ENCODE assay signal across 20 cellular contexts in the genomic region with DNA sequence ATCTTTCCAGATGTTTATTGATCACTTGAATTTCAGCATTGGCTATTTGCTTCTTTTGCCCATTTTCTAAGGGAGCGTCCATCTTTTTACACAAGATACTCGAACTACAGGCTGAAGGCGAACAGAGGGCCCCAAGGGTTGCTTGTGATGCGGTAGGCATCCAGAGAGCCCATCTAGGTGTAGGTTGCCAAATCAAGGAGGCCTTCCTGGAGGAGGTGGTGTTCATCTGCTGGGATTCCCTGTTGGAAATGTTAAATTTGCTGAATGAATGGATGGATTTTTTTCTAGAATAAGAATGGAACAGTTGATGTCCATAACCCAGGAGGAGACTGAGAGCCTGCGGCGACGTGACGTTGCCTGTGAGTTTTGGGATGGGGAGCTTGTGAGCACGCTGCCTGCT. TPM values are rescaled to one million over a fixed set of nuclear protein-coding genes. Genes with fewer than 3 reads are reported as not detected.
DNase-seq lines count a peak whose midpoint lies in the region; ATAC-seq, FAIRE-seq and TF ChIP-seq lines count a peak whose summit lies in the region.
"Had no signal": no experiment of that assay in that cellular context is flagged by ENCODE, and none has a peak within 500 bp of the region (broad histone marks: within the 10 kb centered on the region; RNA-seq: fewer than 3 reads in every experiment).

No MANE protein-coding gene starts in this region.

- TF ChIP-seq POLR2A in A549 (IDR thresholded peaks at IDR 0.05; ENCODE audit: low read length) (no peak), sigmoid colon (IDR thresholded peaks at IDR 0.05) (no peak)

- H3K4me3 ChIP-seq in A549 (no peak overlapping the region), sigmoid colon (no peak overlapping the region), tibial artery (no peak overlapping the region)
- H3K4me3 ChIP-seq: BLaER1 treated with 17β-estradiol and CSF1 and Interleukin-3, amounts not matched to agents 10 nM and 100 nM had no signal

- H3K27me3 ChIP-seq in sigmoid colon (no peaks in the 10 kb centered on the region), tibial artery (no peaks in the 10 kb centered on the region)
- H3K27me3 ChIP-seq: BLaER1 treated with 17β-estradiol and CSF1 and Interleukin-3, amounts not matched to agents 10 nM and 100 nM had no signal

- no peak overlapping the region for H3K27ac ChIP-seq in A549
- 0 out of 2 replicates have a peak overlapping the region, but pooled peaks have one; percentile 2 for H3K27ac ChIP-seq in RWPE1
- H3K27ac ChIP-seq in sigmoid colon: no peak overlapping the region
- no peak overlapping the region for H3K27ac ChIP-seq in tibial artery
- H3K27ac ChIP-seq: BLaER1 treated with 17β-estradiol and CSF1 and Interleukin-3, amounts not matched to agents 10 nM and 100 nM; C4-2B had no signal

- no peak for TF ChIP-seq CTCF in A549 (IDR thresholded peaks at IDR 0.05)
- no peak for TF ChIP-seq CTCF in RWPE1 (conservative IDR thresholded peaks at IDR 0.05; ENCODE audit: low read depth)
- TF ChIP-seq CTCF in sigmoid colon (IDR thresholded peaks at IDR 0.05): no peak
- TF ChIP-seq CTCF in tibial artery (IDR thresholded peaks at IDR 0.05): no peak

- H3K4me1 ChIP-seq in A549: no peaks in the 10 kb centered on the region
- H3K4me1 ChIP-seq in sigmoid colon: no peaks in the 10 kb centered on the region
- no peaks in the 10 kb centered on the region for H3K4me1 ChIP-seq in tibial artery
- H3K4me1 ChIP-seq: BLaER1 treated with 17β-estradiol and CSF1 and Interleukin-3, amounts not matched to agents 10 nM and 100 nM; Caco-2 had no signal

- no peak for FAIRE-seq in A549 (lab: Jason Lieb, UNC)
- FAIRE-seq: A204.1, D721Med, G401.6, GM12891, GM19239 had no signal

- POLR2A ChIA-PET in A549 (lab: Yijun Ruan, JAX): no interaction called here
- POLR2A ChIA-PET in RWPE1 (lab: Yijun Ruan, JAX; ENCODE audit: low non-redundant PET): no interaction called here

- H3K36me3 ChIP-seq in sigmoid colon (peaks cover 41 to 99% (median 56%) of the 10 kb centered on the region in 4 donors), tibial artery (peaks cover 69 to 92% (median 90%) of the 10 kb centered on the region in 3 donors)

- DNase-seq in A549 (ENCODE audit: low read depth in 1 of 2, low spot score in 1 of 2): no peak
- no peak for DNase-seq in RWPE1 (ENCODE audit: low spot score)
- DNase-seq in islet precursor cell: peak; percentile 27
- no peak for DNase-seq in sigmoid colon
- DNase-seq in tibial artery: no peak
- DNase-seq: 8988T; AML-193; Caco-2; Calu3; CD4-positive, alpha-beta T cell; CD8-positive, alpha-beta T cell; DMS79 treated with DMSO at 0.1 percent for 48 hours; GF-D8 had no signal

- H3K4me2 ChIP-seq in A549: no peak overlapping the region
- H3K4me2 ChIP-seq: BLaER1 treated with 17β-estradiol and CSF1 and Interleukin-3, amounts not matched to agents 10 nM and 100 nM had no signal

- intact Hi-C loops in sigmoid colon (cut with DNase I): no loop called here
- intact Hi-C loops in tibial artery (cut with DNase I; ENCODE audit: low total_unique reads): no loop called here

- ATAC-seq in A549: no peak
- ATAC-seq: CD8-positive, alpha-beta T cell had no signal

- 96% methylated on average over 9 of the region's 9 CpGs for WGBS in A549 (ENCODE audit: missing lambda C conversion rate)
- WGBS in sigmoid colon, 2 donors: 97 to 98% methylated on average over 9 of the region's 9 CpGs

- TF ChIP-seq EP300 in A549 (IDR thresholded peaks at IDR 0.05): no peak
- no peak for TF ChIP-seq EP300 in sigmoid colon (IDR thresholded peaks at IDR 0.05)

- CTCF ChIA-PET in A549 (lab: Yijun Ruan, JAX): interaction anchor here (2.2 kb wide), 1 partner anchor 10 kb away, joined by 7 read pairs; no protein-coding TSS in a partner anchor
- CTCF ChIA-PET in RWPE1 (lab: Yijun Ruan, JAX): interaction anchor here (0.6 to 1.0 kb wide), 2 partner anchors 10 to 94 kb away, joined by 5 to 7 read pairs; no protein-coding TSS in a partner anchor

- H3K9me3 ChIP-seq in A549: no peaks in the 10 kb centered on the region
- H3K9me3 ChIP-seq in sigmoid colon: no peaks in the 10 kb centered on the region
- H3K9me3 ChIP-seq in tibial artery: no peaks in the 10 kb centered on the region
- H3K9me3 ChIP-seq: BLaER1 treated with 17β-estradiol and CSF1 and Interleukin-3, amounts not matched to agents 10 nM and 100 nM; Caco-2 had no signal

- no peak for TF ChIP-seq RAD21 in A549 (conservative IDR thresholded peaks at IDR 0.05 in 1 of 2, IDR thresholded peaks at IDR 0.05 in 1 of 2)

TF ChIP-seq in A549, 52 proteins besides CTCF, POLR2A, EP300 and RAD21:
- TF ChIP-seq ZFP36 (IDR thresholded peaks at IDR 0.05; ENCODE audit: borderline replicate concordance, partially characterized antibody) (peak; percentile 87), FOSL2 (IDR thresholded peaks at IDR 0.05) (no peak), FOSL2 (CRISPR knock-in tag; IDR thresholded peaks at IDR 0.05) (no peak)

RNA-seq across cellular contexts. Expression of a gene that starts 31.4 kb away (rescaled TPM):
- polyA plus RNA-seq in A549 (2011; rRNA removed) (5.1 and 6.4 TPM in 2 replicates), A549 (2017; fragmentation: RNase III; extraction: RNeasy Plus Mini Kit Qiagen cat#74134 plus additional on column Dnase treatment) (9.2 to 10.5 TPM (median 10.0 TPM) in 3 replicates), sigmoid colon (10 to 100 TPM in 1 of 3 donors, 1 to 10 TPM in 2; 6.9 to 17.4 (median 7.2) TPM)
- polyA plus RNA-seq in A549 (2012; cell fraction: cytosol; rRNA removed): 7.6 and 9.1 TPM in 2 replicates
- polyA plus RNA-seq in A549 (2012; cell fraction: nucleus; rRNA removed): 31.8 and 46.4 TPM in 2 replicates
- polyA minus RNA-seq in A549 (2011; rRNA and poly(A)+ RNA removed): 5.7 and 8.9 TPM in 2 replicates
- 10 to 100 TPM; 17.9 to 54.0 (median 30.2) TPM for total RNA-seq in sigmoid colon

RNA-seq across cellular contexts. Expression of a gene that starts 31.5 kb away (rescaled TPM):
- polyA plus RNA-seq in A549 (2011; rRNA removed) (1,891 and 2,198 TPM in 2 replicates), A549 (2017; fragmentation: RNase III; extraction: RNeasy Plus Mini Kit Qiagen cat#74134 plus additional on column Dnase treatment) (2,384 to 2,622 TPM (median 2,519 TPM) in 3 replicates), sigmoid colon (1,000 to 10,000 TPM; 2,492 to 4,552 (median 2,965) TPM)
- 2,114 and 2,323 TPM in 2 replicates for polyA plus RNA-seq in A549 (2012; cell fraction: cytosol; rRNA removed)
- polyA plus RNA-seq in A549 (2012; cell fraction: nucleus; rRNA removed): 721 and 1,502 TPM in 2 replicates
- polyA minus RNA-seq in A549 (2011; rRNA and poly(A)+ RNA removed): 616 and 1,237 TPM in 2 replicates
- total RNA-seq in sigmoid colon: 1,000 to 10,000 TPM; 2,502 to 5,061 (median 3,494) TPM

RNA-seq across cellular contexts. Expression of a gene that starts 58.5 kb away (rescaled TPM):
- polyA plus RNA-seq in A549 (2011; rRNA removed) (5.7 and 7.4 TPM in 2 replicates), A549 (2017; fragmentation: RNase III; extraction: RNeasy Plus Mini Kit Qiagen cat#74134 plus additional on column Dnase treatment) (4.9 to 5.5 TPM (median 5.1 TPM) in 3 replicates), sigmoid colon (1 to 10 TPM in 2 of 3 donors, under 1 TPM in 1; 0.60 to 3.5 (median 2.3) TPM)
- polyA plus RNA-seq in A549 (2012; cell fraction: cytosol; rRNA removed): 2.5 and 2.7 TPM in 2 replicates
- polyA plus RNA-seq in A549 (2012; cell fraction: nucleus; rRNA removed): 3.5 and 4.7 TPM in 2 replicates
- polyA minus RNA-seq in A549 (2011; rRNA and poly(A)+ RNA removed): 21.3 and 26.9 TPM in 2 replicates
- 10 to 100 TPM; 10.9 to 14.6 (median 13.9) TPM for total RNA-seq in sigmoid colon
